In the genomic region with DNA sequence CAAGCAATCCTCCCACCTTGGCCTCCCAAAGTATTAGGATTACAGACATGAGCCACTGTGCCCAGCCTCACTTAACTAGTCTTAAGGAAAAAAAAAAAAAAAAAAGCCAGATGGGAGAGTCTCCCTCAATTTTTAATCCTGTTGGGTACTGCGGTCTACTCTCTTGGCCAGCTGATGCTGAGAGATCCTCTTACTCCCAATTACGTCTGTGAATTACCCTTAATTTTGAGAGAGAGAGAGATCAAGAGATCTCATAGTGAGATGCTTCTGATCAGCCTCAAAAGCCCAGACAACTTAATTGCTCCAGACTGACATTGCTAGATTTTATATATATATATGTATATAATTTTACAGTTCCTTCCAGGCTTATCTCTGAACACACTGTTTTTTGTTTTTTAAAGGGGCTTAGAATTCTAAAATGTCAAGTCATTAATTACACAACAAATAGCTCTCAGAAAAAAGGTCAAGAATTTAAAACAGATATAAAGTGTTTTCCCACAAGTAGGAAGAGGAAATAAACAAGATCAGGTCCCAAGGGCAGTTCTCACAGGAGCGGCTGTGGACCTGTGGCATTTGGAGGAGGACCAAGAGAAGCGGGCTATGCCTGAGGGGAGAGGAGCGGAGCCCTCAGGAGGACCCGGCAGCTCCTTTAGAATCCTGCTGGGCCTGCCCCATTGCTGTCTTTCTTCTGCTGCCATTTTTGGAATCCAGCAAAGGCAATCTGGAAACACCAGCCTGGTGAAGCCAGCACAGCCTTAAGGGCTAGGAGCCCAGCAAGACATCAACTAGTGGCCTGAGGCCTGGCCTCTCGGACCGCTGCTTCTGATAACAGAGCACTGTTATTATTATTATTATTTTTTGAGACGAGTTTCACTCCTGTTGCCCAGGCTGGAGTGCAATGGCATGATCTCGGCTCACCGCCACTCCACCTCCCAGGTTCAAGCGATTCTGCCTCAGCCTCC, we compare ENCODE assay signal across 18 cellular contexts. TPM values are rescaled to one million over a fixed set of nuclear protein-coding genes. Genes with fewer than 3 reads are reported as not detected.
DNase-seq lines count a peak whose midpoint lies in the region; ATAC-seq and TF ChIP-seq lines count a peak whose summit lies in the region.
"Had no signal": no experiment of that assay in that cellular context is flagged by ENCODE, and none has a peak within 500 bp of the region (broad histone marks: within the 10 kb centered on the region; RNA-seq: fewer than 3 reads in every experiment).

No MANE protein-coding gene starts in this region.

- intact Hi-C loops in IMR-90 (cut with micrococcal nuclease): no loop called here
- intact Hi-C loops in heart right ventricle (cut with DNase I): no loop called here
- intact Hi-C loops in sciatic nerve (cut with DNase I): no loop called here
- intact Hi-C loops in vagina (cut with DNase I): no loop called here

- 0 out of 2 replicates have a peak overlapping the region, but pooled peaks have one; percentile 2 for H3K23ac ChIP-seq in IMR-90 (ENCODE audit: low read depth, low read length)

- H3K14ac ChIP-seq in IMR-90 (replicated peaks; ENCODE audit: low read depth, low read length): peak overlapping the region; percentile 24; the same call in 1 of the 2 replicates

- peak overlapping the region; percentile 70; the same call in 1 of the 2 replicates for H4K91ac ChIP-seq in IMR-90 (ENCODE audit: insufficient read depth, low read depth, low read length)

- no TSS peak for BruUV-seq in IMR-90 (replicated peaks; lab: Mats Ljungman, UMichigan)

- TF ChIP-seq POLR2A in IMR-90 (IDR thresholded peaks at IDR 0.05; ENCODE audit: low read depth, low read length) (no peak), vagina (IDR thresholded peaks at IDR 0.05) (no peak)

- peaks cover 22% of the 10 kb centered on the region for H3K9me1 ChIP-seq in IMR-90 (ENCODE audit: insufficient read depth, low read length)

- peak overlapping the region; percentile 57 for H2BK20ac ChIP-seq in IMR-90 (ENCODE audit: low read depth, low read length)

- no peak for TF ChIP-seq RAD21 in IMR-90 (IDR thresholded peaks at IDR 0.05; ENCODE audit: low read length)

- no peak overlapping the region for H3K9ac ChIP-seq in IMR-90 (ENCODE audit: low read depth, low read length)
- H3K9ac ChIP-seq: BLaER1 had no signal

- peak overlapping the region; percentile 51 for H2BK5ac ChIP-seq in IMR-90 (ENCODE audit: low read depth, low read length, poor library complexity, severe bottlenecking)

- peak overlapping the region; percentile 77 for H4K5ac ChIP-seq in IMR-90 (ENCODE audit: low read depth, low read length)

- H3K27ac ChIP-seq in IMR-90 (ENCODE audit: insufficient read depth, low read length) (peak overlapping the region; percentile 51), heart right ventricle (peak overlapping the region in 9 of 10 donors; percentile 28 to 71 (median 49)), vagina (no peak overlapping the region)
- H3K27ac ChIP-seq: BLaER1 had no signal

- peak overlapping the region; percentile 71 for H3K4ac ChIP-seq in IMR-90 (ENCODE audit: low read depth, low read length)

- dilution Hi-C loops in IMR-90 (cut with HindIII; ENCODE audit: low sequenced_read_pairs, unreplicated experiment): no loop called here

- H2AFZ ChIP-seq in IMR-90 (replicated peaks; ENCODE audit: low read length, poor library complexity): no peak overlapping the region

- H4K20me1 ChIP-seq in IMR-90 (ENCODE audit: insufficient read depth, low read length): no peaks in the 10 kb centered on the region
- H4K20me1 ChIP-seq: BLaER1 had no signal

- TF ChIP-seq CTCF in IMR-90 (conservative IDR thresholded peaks at IDR 0.05; ENCODE audit: low read depth, low read length) (no peak), heart right ventricle (IDR thresholded peaks at IDR 0.05) (no peak), vagina (IDR thresholded peaks at IDR 0.05) (no peak)

- H3K4me1 ChIP-seq in IMR-90 (ENCODE audit: control insufficient read depth, insufficient read depth, low read length): peaks cover 29% of the 10 kb centered on the region
- peaks cover 6 to 70% (median 43%) of the 10 kb centered on the region in 9 donors for H3K4me1 ChIP-seq in heart right ventricle
- H3K4me1 ChIP-seq in vagina: peaks cover 17% of the 10 kb centered on the region

- no peak overlapping the region for H3K4me2 ChIP-seq in IMR-90 (ENCODE audit: low read depth, low read length)
- H3K4me2 ChIP-seq: BLaER1 had no signal

- 0 out of 2 replicates have a peak, but pooled peaks have one; percentile 6 for ATAC-seq in IMR-90 (ENCODE audit: low read depth)
- ATAC-seq in heart right ventricle: peak in 5 of 8 donors; percentile 19 to 38 (median 31)
- ATAC-seq in sciatic nerve: peak; percentile 46

- in situ Hi-C loops in IMR-90 (cut with MboI; ENCODE audit: low sequenced_read_pairs): no loop called here
- in situ Hi-C loops in SK-MEL-5 (cut with HindIII; ENCODE audit: low pct_unique_long_range_greater_than_20kb, low sequenced_read_pairs): no loop called here

- peak overlapping the region; percentile 3 for H2AK9ac ChIP-seq in IMR-90 (replicated peaks; ENCODE audit: low read depth, low read length, poor library complexity)

- peak; percentile 32 for DNase-seq in IMR-90
- DNase-seq in SK-MEL-5 (ENCODE audit: low read depth, low spot score): peak; percentile 53
- peak; percentile 31 to 38 for DNase-seq in heart right ventricle
- DNase-seq in sciatic nerve (ENCODE audit: low spot score): no peak
- DNase-seq in AML-193 (lab: John Stamatoyannopoulos, UW): no peak
- DNase-seq in vagina (ENCODE audit: extremely low spot score in 2 of 2): no peak
- DNase-seq in activated naive CD4-positive, alpha-beta T cell (lab: John Stamatoyannopoulos, UW): no peak
- DNase-seq in AG08395 (ENCODE audit: low spot score): no peak
- DNase-seq: activated effector memory CD4-positive, alpha-beta T cell treated with anti-CD3 and anti-CD28 coated beads, Interleukin-2, amount 50 U/mL, for 16 hours; DMS79; glutamatergic neuron; NCI-H1930; NCI-H774; RPMI8226; sigmoid colon; T-helper 2 cell had no signal

- H2BK15ac ChIP-seq in IMR-90 (ENCODE audit: low read depth, low read length): peak overlapping the region; percentile 6; the same call in 1 of the 3 replicates

- peaks cover 11 to 65% of the 10 kb centered on the region in 2 experiments; a peak in 3 of 4 replicates for H3K79me1 ChIP-seq in IMR-90 (ENCODE audit: low read depth in 1 of 2, low read length in 2 of 2)

- CTCF ChIA-PET in IMR-90 (lab: Yijun Ruan, JAX): interaction anchor here (0.6 to 0.7 kb wide), 2 partner anchors 29 to 89 kb away, joined by 3 read pairs; no protein-coding TSS in a partner anchor

- H3K9me3 ChIP-seq in IMR-90 (ENCODE audit: control insufficient read depth, insufficient read depth, low read length) (no peaks in the 10 kb centered on the region), heart right ventricle (no peaks in the 10 kb centered on the region), vagina (no peaks in the 10 kb centered on the region)
- H3K9me3 ChIP-seq: BLaER1, sigmoid colon had no signal

- POLR2A ChIA-PET in IMR-90 (lab: Charles Lee; ENCODE audit: unreplicated experiment): no interaction called here

- peak overlapping the region; percentile 37 to 84; a peak in 3 of 4 replicates for H4K8ac ChIP-seq in IMR-90 (ENCODE audit: low read depth in 2 of 2, low read length in 2 of 2)

- 64% methylated on average over 4 of the region's 12 CpGs; no CpG with 5 or more reads in 1 of the 2 experiments for WGBS in IMR-90 (ENCODE audit: extremely low coverage in 2 of 2, insufficient read length in 1 of 2), 2 experiments
- WGBS in heart right ventricle, 2 donors: 59 to 64% methylated on average over 12 of the region's 12 CpGs

- peak overlapping the region; percentile 75 for H2BK120ac ChIP-seq in IMR-90 (ENCODE audit: low read depth, low read length)

- peak overlapping the region; percentile 54; the same call in 1 of the 2 replicates for H3K18ac ChIP-seq in IMR-90 (ENCODE audit: low read depth, low read length)

- H3K56ac ChIP-seq in IMR-90 (ENCODE audit: extremely low read depth, insufficient read depth, low read length): no peak overlapping the region

- H3K27me3 ChIP-seq in IMR-90 (ENCODE audit: control insufficient read depth, insufficient read depth, low read length) (no peaks in the 10 kb centered on the region), heart right ventricle (no peaks in the 10 kb centered on the region), vagina (no peaks in the 10 kb centered on the region)
- H3K27me3 ChIP-seq: BLaER1, sigmoid colon had no signal

- H3K4me3 ChIP-seq in IMR-90 (ENCODE audit: insufficient read depth, low read depth, low read length): no peak overlapping the region
- H3K4me3 ChIP-seq in heart right ventricle: no peak overlapping the region
- H3K4me3 ChIP-seq in vagina: no peak overlapping the region
- H3K4me3 ChIP-seq: BLaER1, sigmoid colon had no signal

- peak overlapping the region; percentile 86 for H2AK5ac ChIP-seq in IMR-90 (ENCODE audit: low read depth, low read length)

- no peaks in the 10 kb centered on the region; the same call in 1 of the 2 replicates for H3K36me3 ChIP-seq in IMR-90 (ENCODE audit: control insufficient read depth, insufficient read depth, low read length)
- H3K36me3 ChIP-seq in heart right ventricle: no peaks in the 10 kb centered on the region
- H3K36me3 ChIP-seq in vagina: no peaks in the 10 kb centered on the region
- H3K36me3 ChIP-seq: BLaER1, sigmoid colon had no signal

TF ChIP-seq in IMR-90, 13 proteins besides CTCF, POLR2A, EP300 and RAD21 (continues in another document):
- TF ChIP-seq, protein P1, sequence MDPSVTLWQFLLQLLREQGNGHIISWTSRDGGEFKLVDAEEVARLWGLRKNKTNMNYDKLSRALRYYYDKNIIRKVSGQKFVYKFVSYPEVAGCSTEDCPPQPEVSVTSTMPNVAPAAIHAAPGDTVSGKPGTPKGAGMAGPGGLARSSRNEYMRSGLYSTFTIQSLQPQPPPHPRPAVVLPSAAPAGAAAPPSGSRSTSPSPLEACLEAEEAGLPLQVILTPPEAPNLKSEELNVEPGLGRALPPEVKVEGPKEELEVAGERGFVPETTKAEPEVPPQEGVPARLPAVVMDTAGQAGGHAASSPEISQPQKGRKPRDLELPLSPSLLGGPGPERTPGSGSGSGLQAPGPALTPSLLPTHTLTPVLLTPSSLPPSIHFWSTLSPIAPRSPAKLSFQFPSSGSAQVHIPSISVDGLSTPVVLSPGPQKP (IDR thresholded peaks at IDR 0.05; ENCODE audit: borderline replicate concordance, low read depth, low read length): no peak
- no peak for TF ChIP-seq FOS (IDR thresholded peaks at IDR 0.05; ENCODE audit: low read depth, low read length)
- TF ChIP-seq SMC3 (IDR thresholded peaks at IDR 0.05; ENCODE audit: low read depth, low read length): no peak

RNA-seq across cellular contexts. Expression of a gene that starts 30.1 kb away (rescaled TPM):
- 7.5 and 7.8 TPM in 2 replicates for total RNA-seq in IMR-90 (2012; rRNA removed)
- 7.4 and 10.3 TPM in 2 replicates for polyA plus RNA-seq in IMR-90 (2012; rRNA removed)
- polyA plus RNA-seq in IMR-90 (2012; cell fraction: cytosol; rRNA removed): 7.5 and 18.0 TPM in 2 replicates
- polyA plus RNA-seq in IMR-90 (2012; cell fraction: nucleus; rRNA removed; ENCODE audit: low replicate concordance): 14.9 and 25.0 TPM in 2 replicates
- 0.16 TPM in 1 of 2 replicates, not detected in the other for total RNA-seq in SK-MEL-5 (2014; rRNA removed; shearing (Covaris generic))
- polyA plus RNA-seq in SK-MEL-5 (2015; cell fraction: cytosol; rRNA removed): 0.04 and 0.05 TPM in 2 replicates
- polyA plus RNA-seq in SK-MEL-5 (2015; cell fraction: nucleus; rRNA removed): not detected in 2 replicates
- 10 to 100 TPM in 5 of 10 donors, 1 to 10 TPM in 5; 6.9 to 16.9 (median 10.4) TPM for total RNA-seq in heart right ventricle
- 1 to 10 TPM; 3.8 to 9.2 TPM for polyA plus RNA-seq in heart right ventricle
- total RNA-seq in sciatic nerve: 37.6 TPM
- total RNA-seq in vagina: 17.4 TPM
- polyA plus RNA-seq: endothelial cell of umbilical vein had no signal

Comparison
In these comparisons a context has a peak if more than half of its experiments do, and no peak if none do; other contexts are left out.
1. DNase-seq: peak in IMR-90 (single experiment), SK-MEL-5 (single experiment) and heart right ventricle (2 of 2); none in sciatic nerve (single experiment), AML-193 (0 of 2), vagina (0 of 2), activated naive CD4-positive, alpha-beta T cell (0 of 4) and AG08395 (single experiment).
2. Peak in every context shown above with its lines, with median percentiles within 50 percentile points of each other: ATAC-seq.